ENCODE assay signal across 8 cellular contexts in the genomic region with DNA sequence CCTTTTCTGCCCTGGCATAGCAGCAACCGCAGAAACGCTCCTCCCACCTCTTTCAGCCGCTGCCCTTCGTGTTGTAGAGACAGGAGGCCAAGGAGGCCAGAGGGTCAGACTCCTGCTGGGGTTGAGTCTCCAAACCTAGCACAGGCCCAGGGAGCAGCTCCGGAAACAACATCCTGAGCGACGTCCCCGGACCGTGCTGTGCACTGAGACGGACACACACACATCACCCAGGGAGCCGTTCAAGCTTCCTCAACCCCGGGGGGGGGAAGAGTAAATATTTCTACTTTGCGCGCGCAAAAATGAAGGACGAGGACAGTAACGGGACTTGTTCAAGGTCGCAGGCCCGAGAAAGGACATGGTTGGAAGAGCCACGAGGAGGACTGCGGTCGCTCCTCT. TPM values are rescaled to one million over a fixed set of nuclear protein-coding genes. Genes with fewer than 3 reads are reported as not detected.
DNase-seq lines count a peak whose midpoint lies in the region; ATAC-seq and TF ChIP-seq lines count a peak whose summit lies in the region.

No MANE protein-coding gene starts in this region.

- peaks cover 30% of the 10 kb centered on the region for H3K36me3 Mint-ChIP-seq in memory B cell

- H3K4me1 ChIP-seq in SJSA1 (replicated peaks): peaks cover 14% of the 10 kb centered on the region
- H3K4me1 ChIP-seq in thyroid gland: peaks cover 9 to 11% of the 10 kb centered on the region in 2 donors

- DNase-seq in DMS 273 (lab: John Stamatoyannopoulos, UW; ENCODE audit: unreplicated experiment): peak; percentile 49
- DNase-seq in DMS 273 treated with DMSO at 0.1 percent for 48 hours (lab: John Stamatoyannopoulos, UW): no peak
- DNase-seq in HFF-Myc (ENCODE audit: extremely low read depth, low read depth): no peak
- DNase-seq in SJSA1 (ENCODE audit: low read depth in 1 of 2, low spot score in 2 of 2): peak; percentile 29 to 46
- DNase-seq in ecto neural progenitor cell (ENCODE audit: low spot score): peak; percentile 54
- DNase-seq in memory B cell (ENCODE audit: low spot score in 2 of 2): no peak
- DNase-seq in thyroid gland: peak; percentile 22 to 34
- DNase-seq in A172 (ENCODE audit: low spot score): no peak

- peak overlapping the region; percentile 96 for H3K4me3 Mint-ChIP-seq in memory B cell

- intact Hi-C loops in thyroid gland (cut with DNase I): no loop called here

- H3K27me3 ChIP-seq in SJSA1 (replicated peaks): no peaks in the 10 kb centered on the region
- H3K27me3 ChIP-seq in thyroid gland: no peaks in the 10 kb centered on the region

- WGBS in thyroid gland, 2 donors: 1 to 2% methylated on average over 20 to 22 of the region's 22 CpGs

- TF ChIP-seq POLR2A in thyroid gland (IDR thresholded peaks at IDR 0.05): no peak

- peaks cover 21% of the 10 kb centered on the region for H3K9me3 ChIP-seq in SJSA1 (replicated peaks)
- H3K9me3 ChIP-seq in thyroid gland: no peaks in the 10 kb centered on the region

- H3K27ac ChIP-seq in SJSA1 (peak overlapping the region; percentile 75), thyroid gland (peak overlapping the region in 1 of 3 donors; percentile 19)

- H3K27ac Mint-ChIP-seq in memory B cell: peak overlapping the region; percentile 85

- peak; percentile 24 for ATAC-seq in memory B cell (ENCODE audit: low read depth)

- H3K4me3 ChIP-seq in HFF-Myc (replicated peaks; ENCODE audit: low read depth, low read length) (peak overlapping the region; percentile 69), SJSA1 (peak overlapping the region; percentile 72), thyroid gland (replicated peaks in 1 of 3) (peak overlapping the region; percentile 19 to 87 (median 81))

- H3K36me3 ChIP-seq in SJSA1 (peaks cover 27% of the 10 kb centered on the region), thyroid gland (peaks cover 22% of the 10 kb centered on the region in 2 donors)

- no peaks in the 10 kb centered on the region for H3K27me3 Mint-ChIP-seq in memory B cell

- H3K4me1 Mint-ChIP-seq in memory B cell: peaks cover 22% of the 10 kb centered on the region

- TF ChIP-seq CTCF in HFF-Myc (IDR thresholded peaks at IDR 0.05; ENCODE audit: low read depth, low read length, missing control alignments) (no peak), thyroid gland (IDR thresholded peaks at IDR 0.05) (no peak)

- peaks cover 3% of the 10 kb centered on the region for H3K9me3 Mint-ChIP-seq in memory B cell

RNA-seq across cellular contexts. Expression of gene ZNF550, which starts 0.7 kb away (rescaled TPM):
- total RNA-seq in SJSA1 (2014; rRNA removed; shearing (Covaris generic)): 6.6 and 6.8 TPM in 2 replicates
- total RNA-seq in thyroid gland: 10 to 100 TPM in 1 of 4 donors, 1 to 10 TPM in 3; 7.1 to 13.5 (median 8.7) TPM
- 4.9 and 5.0 TPM in 2 replicates for total RNA-seq in A172 (2014; rRNA removed; shearing (Covaris generic))

RNA-seq across cellular contexts. Expression of gene ZNF416, which starts 19.7 kb away (rescaled TPM):
- 3.6 and 6.1 TPM in 2 replicates for total RNA-seq in SJSA1 (2014; rRNA removed; shearing (Covaris generic))
- 10 to 100 TPM in 1 of 4 donors, 1 to 10 TPM in 3; 5.2 to 10.9 (median 7.2) TPM for total RNA-seq in thyroid gland
- 8.5 TPM in 2 replicates for total RNA-seq in A172 (2014; rRNA removed; shearing (Covaris generic))

RNA-seq across cellular contexts. Expression of gene ZIK1, which starts 24.9 kb away (rescaled TPM):
- total RNA-seq in SJSA1 (2014; rRNA removed; shearing (Covaris generic)): 6.1 and 18.0 TPM in 2 replicates
- 10 to 100 TPM in 3 of 4 donors, 1 to 10 TPM in 1; 8.9 to 19.7 (median 13.7) TPM for total RNA-seq in thyroid gland
- total RNA-seq in A172 (2014; rRNA removed; shearing (Covaris generic)): not detected in 2 replicates

RNA-seq across cellular contexts. Expression of gene ZNF549, which starts 31.9 kb away (rescaled TPM):
- total RNA-seq in SJSA1 (2014; rRNA removed; shearing (Covaris generic)): 3.9 and 4.3 TPM in 2 replicates
- 10 to 100 TPM in 1 of 4 donors, 1 to 10 TPM in 3; 7.7 to 12.7 (median 9.2) TPM for total RNA-seq in thyroid gland
- 5.4 and 6.1 TPM in 2 replicates for total RNA-seq in A172 (2014; rRNA removed; shearing (Covaris generic))

RNA-seq across cellular contexts. Expression of gene ZNF530, which starts 40.7 kb away (rescaled TPM):
- total RNA-seq in SJSA1 (2014; rRNA removed; shearing (Covaris generic)): 12.6 and 21.4 TPM in 2 replicates
- total RNA-seq in thyroid gland: 1 to 10 TPM; 1.9 to 4.8 (median 2.6) TPM
- total RNA-seq in A172 (2014; rRNA removed; shearing (Covaris generic)): 13.6 and 20.2 TPM in 2 replicates

Comparison
In these comparisons a context has a peak if more than half of its experiments do, and no peak if none do; other contexts are left out.
1. DNase-seq: peak in DMS 273 (single experiment), SJSA1 (2 of 2), ecto neural progenitor cell (single experiment) and thyroid gland (2 of 2); none in DMS 273 treated with DMSO at 0.1 percent for 48 hours (single experiment), HFF-Myc (single experiment), memory B cell (0 of 2) and A172 (single experiment).
2. Peak in every context shown above with its lines, with median percentiles within 50 percentile points of each other: H3K4me3 ChIP-seq.